Comparison of ENCODE assay signal across 8 cellular contexts in genomic region chr18:3526421-3527354, GRCh38.
DNase-seq lines count a peak whose midpoint lies in the region; ATAC-seq and TF ChIP-seq lines count a peak whose summit lies in the region.

No MANE protein-coding gene starts in this region.

- H3K4me3 Mint-ChIP-seq in WTC11 = no peak overlapping the region
- H3K4me3 Mint-ChIP-seq in activated CD4-positive, alpha-beta memory T cell treated with anti-CD3 and anti-CD28 coated beads, Interleukin-2, amount 10 ng/mL, durations not matched to agents 7 days and 5 days = no peak overlapping the region

- H3K36me3 ChIP-seq in GM06990 (ENCODE audit: control insufficient read depth, insufficient read depth, low read length) = no peaks in the 10 kb centered on the region

- H3K9me3 Mint-ChIP-seq in WTC11 = peaks cover 15% of the 10 kb centered on the region
- peaks cover 5% of the 10 kb centered on the region for H3K9me3 Mint-ChIP-seq in activated CD4-positive, alpha-beta memory T cell treated with anti-CD3 and anti-CD28 coated beads, Interleukin-2, amount 10 ng/mL, durations not matched to agents 7 days and 5 days

- H3K27me3 Mint-ChIP-seq in WTC11 (ENCODE audit: low read depth) = peaks cover 3% of the 10 kb centered on the region; the same call in 1 of the 2 replicates
- H3K27me3 Mint-ChIP-seq in activated CD4-positive, alpha-beta memory T cell treated with anti-CD3 and anti-CD28 coated beads, Interleukin-2, amount 10 ng/mL, durations not matched to agents 7 days and 5 days = no peaks in the 10 kb centered on the region

- TF ChIP-seq CTCF in GM06990 (IDR thresholded peaks at IDR 0.05; ENCODE audit: insufficient read depth, low read length, poor library complexity, severe bottlenecking) (no peak), WTC11 (IDR thresholded peaks at IDR 0.05) (no peak)

- POLR2A ChIA-PET in WTC11 (lab: Charles Lee) = interaction anchor here (0.5 to 1.4 kb wide), 4 partner anchors 18 to 860 kb away, joined by 3 to 6 read pairs (median 3); no protein-coding TSS in a partner anchor
- POLR2A ChIA-PET in activated CD4-positive, alpha-beta memory T cell treated with anti-CD3 and anti-CD28 coated beads, Interleukin-2, amount 10 ng/mL, durations not matched to agents 7 days and 5 days (lab: Charles Lee) = interaction anchor here (0.9 to 2.1 kb wide), 9 partner anchors 9 to 230 kb away, joined by 3 to 13 read pairs (median 4); no protein-coding TSS in a partner anchor

- H3K27me3 ChIP-seq in GM06990 (replicated peaks; ENCODE audit: control insufficient read depth, insufficient read depth, low read length) = no peaks in the 10 kb centered on the region

- no peak for DNase-seq in GM06990 (ENCODE audit: extremely low read depth, insufficient read length)
- peak; percentile 19 for DNase-seq in H4 (ENCODE audit: low spot score)
- DNase-seq in NCI-H1092 treated with DMSO at 0.1 percent for 48 hours (lab: John Stamatoyannopoulos, UW) = peak; percentile 93
- no peak for DNase-seq in WTC11 (ENCODE audit: low spot score)
- peak; percentile 91 for DNase-seq in left kidney (ENCODE audit: low read depth, low spot score)
- no peak for DNase-seq in activated CD4-positive, alpha-beta memory T cell treated with anti-CD3 and anti-CD28 coated beads, Interleukin-2, amount 10 ng/mL, durations not matched to agents 7 days and 5 days
- DNase-seq in 8988T = no peak
- DNase-seq in stimulated activated CD4-positive, alpha-beta T cell treated with anti-CD3 and anti-CD28 coated beads, Interleukin-2, amount 100 ng/mL, for 24 hours = no peak

- peaks cover 33% of the 10 kb centered on the region for H3K4me1 Mint-ChIP-seq in WTC11
- H3K4me1 Mint-ChIP-seq in activated CD4-positive, alpha-beta memory T cell treated with anti-CD3 and anti-CD28 coated beads, Interleukin-2, amount 10 ng/mL, durations not matched to agents 7 days and 5 days = peaks cover 17% of the 10 kb centered on the region

- peak overlapping the region; percentile 98 for H3K27ac Mint-ChIP-seq in WTC11
- no peak overlapping the region for H3K27ac Mint-ChIP-seq in activated CD4-positive, alpha-beta memory T cell treated with anti-CD3 and anti-CD28 coated beads, Interleukin-2, amount 10 ng/mL, durations not matched to agents 7 days and 5 days

- H3K4me3 ChIP-seq in GM06990 (replicated peaks; ENCODE audit: low read depth, low read length) = peak overlapping the region; percentile 13; the same call in 1 of the 2 replicates

- CTCF ChIA-PET in WTC11 (lab: Charles Lee) = interaction anchor here (0.9 to 2.0 kb wide), 12 partner anchors 18 to 139 kb away, joined by 3 to 12 read pairs (median 6); no protein-coding TSS in a partner anchor
- CTCF ChIA-PET in activated CD4-positive, alpha-beta memory T cell treated with anti-CD3 and anti-CD28 coated beads, Interleukin-2, amount 10 ng/mL, durations not matched to agents 7 days and 5 days (lab: Charles Lee) = interaction anchor here (1.0 to 2.2 kb wide), 8 partner anchors 45 to 244 kb away, joined by 3 to 6 read pairs (median 3); no protein-coding TSS in a partner anchor

- H3K36me3 Mint-ChIP-seq in WTC11 = peaks cover 17% of the 10 kb centered on the region
- no peaks in the 10 kb centered on the region for H3K36me3 Mint-ChIP-seq in activated CD4-positive, alpha-beta memory T cell treated with anti-CD3 and anti-CD28 coated beads, Interleukin-2, amount 10 ng/mL, durations not matched to agents 7 days and 5 days (ENCODE audit: low read depth)

- ATAC-seq in WTC11 = peak; percentile 75

TF ChIP-seq in WTC11, 78 proteins besides CTCF, POLR2A, EP300 and RAD21:
- TF ChIP-seq MYBL2 (CRISPR knock-in tag; IDR thresholded peaks at IDR 0.05) = no peak
- TF ChIP-seq ZNF121 (CRISPR knock-in tag; IDR thresholded peaks at IDR 0.05) = no peak
- no peak for TF ChIP-seq ZNF396 (CRISPR knock-in tag; IDR thresholded peaks at IDR 0.05; ENCODE audit: borderline replicate concordance)
- TF ChIP-seq ZNF671 (CRISPR knock-in tag; IDR thresholded peaks at IDR 0.05) = no peak
- no peak for TF ChIP-seq CREM (CRISPR knock-in tag; IDR thresholded peaks at IDR 0.05)
- TF ChIP-seq ZNF512 (CRISPR knock-in tag; IDR thresholded peaks at IDR 0.05; ENCODE audit: borderline replicate concordance) = no peak
- no peak for TF ChIP-seq NR3C1 (CRISPR knock-in tag; conservative IDR thresholded peaks at IDR 0.05; ENCODE audit: low read depth)
- TF ChIP-seq ATF6 (CRISPR knock-in tag; IDR thresholded peaks at IDR 0.05) = no peak
- TF ChIP-seq EMX1 (CRISPR knock-in tag; IDR thresholded peaks at IDR 0.05) = no peak
- no peak for TF ChIP-seq ZBTB21 (CRISPR knock-in tag; IDR thresholded peaks at IDR 0.05; ENCODE audit: borderline replicate concordance)
- no peak for TF ChIP-seq TCF7 (CRISPR knock-in tag; IDR thresholded peaks at IDR 0.05; ENCODE audit: low read depth)
- TF ChIP-seq MAX (CRISPR knock-in tag; IDR thresholded peaks at IDR 0.05) = no peak

Comparison
In these comparisons a context has a peak if more than half of its experiments do, and no peak if none do; other contexts are left out.
1. DNase-seq: peak in H4 (single experiment), NCI-H1092 treated with DMSO at 0.1 percent for 48 hours (single experiment) and left kidney (single experiment); none in GM06990 (single experiment), WTC11 (single experiment), activated CD4-positive, alpha-beta memory T cell treated with anti-CD3 and anti-CD28 coated beads, Interleukin-2, amount 10 ng/mL, durations not matched to agents 7 days and 5 days (single experiment), 8988T (single experiment) and stimulated activated CD4-positive, alpha-beta T cell treated with anti-CD3 and anti-CD28 coated beads, Interleukin-2, amount 100 ng/mL, for 24 hours (0 of 2).